Comparison of ENCODE assay signal across 8 cellular contexts in genomic region chr6:42390228-42390934, GRCh38.
A peak's percentile ranks its signal among the peaks of the same experiment; 100 is the strongest.
DNase-seq lines count a peak whose midpoint lies in the region; ATAC-seq and TF ChIP-seq lines count a peak whose summit lies in the region.

No MANE protein-coding gene starts in this region.

- H3K27me3 Mint-ChIP-seq in endodermal cell (ENCODE audit: insufficient read depth), result no peaks in the 10 kb centered on the region

- no peaks in the 10 kb centered on the region for H3K9me3 Mint-ChIP-seq in endodermal cell

- no peaks in the 10 kb centered on the region for H3K4me1 ChIP-seq in endodermal cell (ENCODE audit: control insufficient read depth, insufficient read depth, low read length)

- peak; percentile 81 for DNase-seq in activated CD4-positive, alpha-beta T cell treated with anti-CD3 and anti-CD28 coated beads for 48 hours
- DNase-seq in endodermal cell (no peak), pons (ENCODE audit: low spot score) (no peak), substantia nigra (lab: John Stamatoyannopoulos, UW) (no peak), GM10266 (ENCODE audit: extremely low spot score) (no peak)
- peak; percentile 72 for DNase-seq in stimulated activated naive CD8-positive, alpha-beta T cell treated with anti-CD3 and anti-CD28 coated beads, Interleukin-15, Interleukin-2, amounts not matched to agents 100 U/mL and 50 U/mL, for 24 hours

- H3K36me3 Mint-ChIP-seq in endodermal cell (ENCODE audit: low read depth), result no peaks in the 10 kb centered on the region

- H3K4me3 ChIP-seq in endodermal cell (ENCODE audit: low read length), result no peak overlapping the region

- H3K9ac ChIP-seq in endodermal cell (ENCODE audit: extremely low read depth, low read length, poor library complexity, severe bottlenecking), result no peak overlapping the region

- H3K4me1 Mint-ChIP-seq in endodermal cell, result peaks cover 17% of the 10 kb centered on the region

- peak overlapping the region; percentile 56 for H3K27ac Mint-ChIP-seq in endodermal cell

- no peak overlapping the region for H3K4me3 Mint-ChIP-seq in endodermal cell

- ATAC-seq in HG02798 (IDR thresholded peaks at IDR 0.05; ENCODE audit: poor library complexity, unreplicated experiment), result peak; percentile 66
- peak; percentile 91 for ATAC-seq in stimulated activated naive CD8-positive, alpha-beta T cell treated with anti-CD3 and anti-CD28 coated beads, Interleukin-15, Interleukin-2, amounts not matched to agents 100 U/mL and 50 U/mL, for 24 hours
- ATAC-seq in GM18909 (IDR thresholded peaks at IDR 0.05; ENCODE audit: poor library complexity, unreplicated experiment), result no peak

- TF ChIP-seq CTCF in endodermal cell (conservative IDR thresholded peaks at IDR 0.05) (no peak), GM10266 (IDR thresholded peaks at IDR 0.05; ENCODE audit: control insufficient read depth, insufficient read depth, low read depth, missing control alignments) (no peak)

- H3K9me3 ChIP-seq in endodermal cell (ENCODE audit: control insufficient read depth, low read length), result no peaks in the 10 kb centered on the region

- H3K27ac ChIP-seq in endodermal cell (ENCODE audit: low read depth, low read length), result no peak overlapping the region
- H3K27ac ChIP-seq in substantia nigra (ENCODE audit: low read depth, low read length, poor library complexity, severe bottlenecking), result no peak overlapping the region

- no peaks in the 10 kb centered on the region for H3K27me3 ChIP-seq in endodermal cell (ENCODE audit: control insufficient read depth, insufficient read depth, low read length, poor library complexity, severe bottlenecking)

- H3K36me3 ChIP-seq in endodermal cell (ENCODE audit: control insufficient read depth, insufficient read depth, low read length), result no peaks in the 10 kb centered on the region

- 87 to 89% methylated on average over 16 to 17 of the region's 17 CpGs for WGBS in endodermal cell (ENCODE audit: insufficient coverage in 1 of 2, insufficient read length in 1 of 2), 2 experiments

Comparison
In these comparisons a context has a peak if more than half of its experiments do, and no peak if none do; other contexts are left out.
1. DNase-seq: peak in activated CD4-positive, alpha-beta T cell treated with anti-CD3 and anti-CD28 coated beads for 48 hours (single experiment) and stimulated activated naive CD8-positive, alpha-beta T cell treated with anti-CD3 and anti-CD28 coated beads, Interleukin-15, Interleukin-2, amounts not matched to agents 100 U/mL and 50 U/mL, for 24 hours (single experiment); none in endodermal cell (single experiment), pons (single experiment), substantia nigra (0 of 49) and GM10266 (single experiment).